In genomic region chr10:96229568-96230030, GRCh38 we compare ENCODE assay signal across 1 cellular context.
TF ChIP-seq lines count a peak whose summit lies in the region.

No MANE protein-coding gene starts in this region.

TF ChIP-seq in K562, 482 proteins besides CTCF, POLR2A, EP300 and RAD21 (continued from another document and continues in another):
- peak; percentile 37 to 63; a peak in 3 of 4 replicates for TF ChIP-seq MNT (conservative IDR thresholded peaks at IDR 0.05)
- TF ChIP-seq ESRRA (IDR thresholded peaks at IDR 0.05; ENCODE audit: borderline replicate concordance, low read depth): peak; percentile 23; the same call in 1 of the 2 replicates
- TF ChIP-seq DPF2 (IDR thresholded peaks at IDR 0.05): 0 out of 2 replicates have a peak, but pooled peaks have one; percentile 23
- TF ChIP-seq FOS (IDR thresholded peaks at IDR 0.05; ENCODE audit: extremely low read depth, insufficient read length): no peak
- peak; percentile 78 for TF ChIP-seq CREM (IDR thresholded peaks at IDR 0.05; ENCODE audit: low read depth)
- TF ChIP-seq BCOR (IDR thresholded peaks at IDR 0.05): peak; percentile 80; the same call in 1 of the 2 replicates
- peak; percentile 90 for TF ChIP-seq MCM3 (IDR thresholded peaks at IDR 0.05)
- TF ChIP-seq ZNF57 (CRISPR knock-in tag; IDR thresholded peaks at IDR 0.05): no peak
- peak; percentile 62 to 85; a peak in 2 of 4 replicates for TF ChIP-seq MLLT1 (IDR thresholded peaks at IDR 0.05)
- no peak for TF ChIP-seq HIVEP1 (CRISPR knock-in tag; IDR thresholded peaks at IDR 0.05)
- TF ChIP-seq TFAP4 (CRISPR knock-in tag; IDR thresholded peaks at IDR 0.05; ENCODE audit: borderline replicate concordance): 0 out of 2 replicates have a peak, but pooled peaks have one; percentile 29
- TF ChIP-seq ADNP (tag; IDR thresholded peaks at IDR 0.05): peak; percentile 81
- no peak for TF ChIP-seq CGGBP1 (CRISPR knock-in tag; IDR thresholded peaks at IDR 0.05)
- no peak for TF ChIP-seq CREB1 (IDR thresholded peaks at IDR 0.05)
- TF ChIP-seq CREB1 (CRISPR knock-in tag; IDR thresholded peaks at IDR 0.05): peak; percentile 44; the same call in 1 of the 2 replicates
- TF ChIP-seq BHLHE40 (IDR thresholded peaks at IDR 0.05; ENCODE audit: low read length): 0 out of 2 replicates have a peak, but pooled peaks have one; percentile 12
- TF ChIP-seq TSC22D4 (tag; IDR thresholded peaks at IDR 0.05): no peak
- no peak for TF ChIP-seq SOX6 (IDR thresholded peaks at IDR 0.05)
- no peak for TF ChIP-seq ZBTB12 (CRISPR knock-in tag; IDR thresholded peaks at IDR 0.05)
- TF ChIP-seq POLR2H (tag; IDR thresholded peaks at IDR 0.05; ENCODE audit: low read depth): no peak
- no peak for TF ChIP-seq USF2 (CRISPR knock-in tag; IDR thresholded peaks at IDR 0.05)
- TF ChIP-seq TOE1 (IDR thresholded peaks at IDR 0.05; ENCODE audit: borderline replicate concordance): peak; percentile 43; the same call in 1 of the 2 replicates
- TF ChIP-seq TOE1 (CRISPR knock-in tag; IDR thresholded peaks at IDR 0.05; ENCODE audit: borderline replicate concordance, low read depth): no peak
- no peak for TF ChIP-seq ZNF785 (CRISPR knock-in tag; IDR thresholded peaks at IDR 0.05)
- TF ChIP-seq KDM1A (IDR thresholded peaks at IDR 0.05): peak; percentile 56 to 72; a peak in 3 of 4 replicates
- no peak for TF ChIP-seq MTA1 (IDR thresholded peaks at IDR 0.05; ENCODE audit: borderline replicate concordance)
- no peak for TF ChIP-seq ATF7 (IDR thresholded peaks at IDR 0.05)
- peak; percentile 61; the same call in 1 of the 2 replicates for TF ChIP-seq HDAC2 (IDR thresholded peaks at IDR 0.05)
- TF ChIP-seq XRCC5 (IDR thresholded peaks at IDR 0.05; ENCODE audit: low read depth, low read length): peak; percentile 93; the same call in 1 of the 2 replicates
- TF ChIP-seq ZNF277 (CRISPR knock-in tag; IDR thresholded peaks at IDR 0.05; ENCODE audit: borderline replicate concordance): no peak
- TF ChIP-seq ZNF830 (CRISPR knock-in tag; IDR thresholded peaks at IDR 0.05): no peak
- TF ChIP-seq SMARCA5 (IDR thresholded peaks at IDR 0.05): 0 out of 2 replicates have a peak, but pooled peaks have one; percentile 72
- 0 out of 2 replicates have a peak, but pooled peaks have one; percentile 65 for TF ChIP-seq LARP7 (IDR thresholded peaks at IDR 0.05)
- no peak for TF ChIP-seq PCBP1 (IDR thresholded peaks at IDR 0.05; ENCODE audit: low read depth, low read length, poor library complexity, severe bottlenecking)
- TF ChIP-seq MXD1 (CRISPR knock-in tag; IDR thresholded peaks at IDR 0.05; ENCODE audit: borderline replicate concordance, poor library complexity, severe bottlenecking): no peak
- peak; percentile 25; the same call in 1 of the 2 replicates for TF ChIP-seq OTX1 (CRISPR knock-in tag; IDR thresholded peaks at IDR 0.05)
- TF ChIP-seq TRIM28 (IDR thresholded peaks at IDR 0.05): no peak
- peak; percentile 73 for TF ChIP-seq CHD4 (IDR thresholded peaks at IDR 0.05; ENCODE audit: insufficient read depth, insufficient replicate concordance, low read depth, low read length, poor library complexity, severe bottlenecking)
- no peak for TF ChIP-seq ZNF511 (CRISPR knock-in tag; IDR thresholded peaks at IDR 0.05)
- peak; percentile 22 for TF ChIP-seq E2F8 (IDR thresholded peaks at IDR 0.05; ENCODE audit: low read depth, partially characterized antibody)
- TF ChIP-seq ARID3B (CRISPR knock-in tag; IDR thresholded peaks at IDR 0.05; ENCODE audit: borderline replicate concordance): no peak
- TF ChIP-seq TRIM24 (IDR thresholded peaks at IDR 0.05): peak; percentile 22 to 24; a peak in 1 of 4 replicates
- no peak for TF ChIP-seq ARID4B (CRISPR knock-in tag; IDR thresholded peaks at IDR 0.05)
- no peak for TF ChIP-seq ZNF165 (CRISPR knock-in tag; IDR thresholded peaks at IDR 0.05; ENCODE audit: borderline replicate concordance)
